12 cellular contexts compared by ENCODE assay signal in the genomic region with DNA sequence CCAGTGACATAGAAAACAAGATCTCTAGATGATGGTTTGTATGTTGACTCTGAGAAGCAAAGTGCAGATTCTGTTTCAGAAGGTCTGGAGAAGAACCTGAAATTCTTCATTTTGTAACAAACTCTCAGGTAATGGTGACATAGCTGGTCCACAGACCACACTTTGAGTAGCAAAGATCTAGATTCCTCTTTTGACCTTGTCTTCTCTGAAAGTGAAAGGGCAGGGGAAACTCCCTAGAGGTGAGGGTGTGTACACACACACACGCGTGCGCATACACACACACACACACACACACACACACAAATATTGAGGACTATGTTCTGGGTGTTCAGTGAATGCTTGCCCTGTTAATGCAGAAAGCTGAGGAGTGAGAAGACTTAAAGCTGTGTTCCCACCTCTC.
A peak's percentile ranks its signal among the peaks of the same experiment; 100 is the strongest.
DNase-seq lines count a peak whose midpoint lies in the region; ATAC-seq lines count a peak whose summit lies in the region.
"Had no signal": no experiment of that assay in that cellular context is flagged by ENCODE, and none has a peak within 500 bp of the region (broad histone marks: within the 10 kb centered on the region; RNA-seq: fewer than 3 reads in every experiment).

No MANE protein-coding gene starts in this region.

- DNase-seq in DMS53 (lab: John Stamatoyannopoulos, UW): peak; percentile 12
- DNase-seq in DMS53 treated with DMSO at 0.1 percent for 48 hours (lab: John Stamatoyannopoulos, UW; ENCODE audit: unreplicated experiment): no peak
- DNase-seq in NAMALWA (ENCODE audit: low spot score): peak; percentile 2
- DNase-seq in stimulated activated naive B cell treated with anti-CD40 and anti-IgM and Interleukin-4, amounts not matched to agents 10 μg/mL and 1 μg/mL and 100 μg/mL, for 72 hours: no peak
- DNase-seq in G401 (ENCODE audit: low spot score): no peak
- DNase-seq in activated effector memory CD4-positive, alpha-beta T cell treated with anti-CD3 and anti-CD28 coated beads, Interleukin-2, amount 50 U/mL, for 16 hours: no peak
- DNase-seq in midbrain (lab: John Stamatoyannopoulos, UW): no peak
- DNase-seq: activated CD4-positive, alpha-beta T cell treated with anti-CD3 and anti-CD28 coated beads for 48 hours; hippocampal formation; KG1; NCI-H345 had no signal

- H3K4me1 Mint-ChIP-seq in stimulated activated naive B cell treated with anti-CD40 and anti-IgM and Interleukin-4, amounts not matched to agents 10 μg/mL and 1 μg/mL and 100 μg/mL, for 72 hours: peaks cover 15 to 19% of the 10 kb centered on the region in 2 donors

- peaks cover 26 to 41% of the 10 kb centered on the region in 2 donors for H3K27me3 Mint-ChIP-seq in stimulated activated naive B cell treated with anti-CD40 and anti-IgM and Interleukin-4, amounts not matched to agents 10 μg/mL and 1 μg/mL and 100 μg/mL, for 72 hours

- H3K27ac Mint-ChIP-seq in stimulated activated naive B cell treated with anti-CD40 and anti-IgM and Interleukin-4, amounts not matched to agents 10 μg/mL and 1 μg/mL and 100 μg/mL, for 72 hours: no peak overlapping the region

- in situ Hi-C loops in G401 (cut with HindIII; ENCODE audit: low sequenced_read_pairs): no loop called here

- no peaks in the 10 kb centered on the region for H3K36me3 Mint-ChIP-seq in stimulated activated naive B cell treated with anti-CD40 and anti-IgM and Interleukin-4, amounts not matched to agents 10 μg/mL and 1 μg/mL and 100 μg/mL, for 72 hours

- H3K9me3 Mint-ChIP-seq in stimulated activated naive B cell treated with anti-CD40 and anti-IgM and Interleukin-4, amounts not matched to agents 10 μg/mL and 1 μg/mL and 100 μg/mL, for 72 hours: no peaks in the 10 kb centered on the region

- no peak overlapping the region for H3K4me3 Mint-ChIP-seq in stimulated activated naive B cell treated with anti-CD40 and anti-IgM and Interleukin-4, amounts not matched to agents 10 μg/mL and 1 μg/mL and 100 μg/mL, for 72 hours

- peak; percentile 53 for ATAC-seq in GM21723 (IDR thresholded peaks at IDR 0.05; ENCODE audit: unreplicated experiment)
- ATAC-seq in stimulated activated naive B cell treated with anti-CD40 and anti-IgM and Interleukin-4, amounts not matched to agents 10 μg/mL and 1 μg/mL and 100 μg/mL, for 72 hours (replicated peaks): peak; percentile 65 to 72

Comparison
In these comparisons a context has a peak if more than half of its experiments do, and no peak if none do; other contexts are left out.
1. DNase-seq: peak in DMS53 (single experiment) and NAMALWA (single experiment); none in DMS53 treated with DMSO at 0.1 percent for 48 hours (single experiment), stimulated activated naive B cell treated with anti-CD40 and anti-IgM and Interleukin-4, amounts not matched to agents 10 μg/mL and 1 μg/mL and 100 μg/mL, for 72 hours (single experiment), G401 (single experiment), activated effector memory CD4-positive, alpha-beta T cell treated with anti-CD3 and anti-CD28 coated beads, Interleukin-2, amount 50 U/mL, for 16 hours (single experiment) and midbrain (single experiment).